Comparison of ENCODE assay signal across 30 cellular contexts in the genomic region with DNA sequence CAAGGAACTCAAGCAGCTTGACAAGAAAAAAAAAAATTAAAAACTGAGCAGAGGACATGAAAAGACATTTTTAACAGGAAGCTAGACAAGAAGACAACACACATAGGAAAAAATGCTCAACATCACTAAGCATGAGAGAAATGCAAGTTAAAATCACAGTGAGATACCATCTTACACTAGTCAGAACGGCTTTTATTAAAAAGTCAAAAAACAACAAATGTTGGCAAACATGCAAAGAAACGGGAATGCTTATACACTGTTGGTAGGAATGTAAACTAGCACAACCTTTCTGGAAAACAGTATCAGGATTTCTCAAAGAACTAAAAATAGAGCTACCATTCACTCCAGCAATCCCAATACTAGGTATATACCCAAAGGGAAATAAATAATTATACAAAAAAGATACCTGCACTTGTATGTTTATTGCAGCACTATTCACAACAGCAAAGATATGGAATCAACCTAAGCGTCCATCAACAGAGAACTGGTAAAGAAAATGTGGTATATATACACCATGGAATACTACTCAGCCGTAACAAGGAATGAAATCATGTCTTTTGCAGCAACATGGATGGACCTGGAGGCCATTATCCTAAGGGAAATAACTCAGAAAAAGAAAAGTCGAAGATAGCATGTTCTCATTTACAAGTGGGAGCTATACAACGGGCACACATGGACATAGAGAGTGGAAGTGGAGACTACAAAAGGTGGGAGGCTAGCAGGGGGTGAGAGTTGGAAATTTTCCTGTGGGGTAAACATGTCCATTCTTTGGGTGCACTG. TPM values are rescaled to one million over a fixed set of nuclear protein-coding genes. Genes with fewer than 3 reads are reported as not detected.
DNase-seq lines count a peak whose midpoint lies in the region; ATAC-seq and TF ChIP-seq lines count a peak whose summit lies in the region.
"Had no signal": no experiment of that assay in that cellular context is flagged by ENCODE, and none has a peak within 500 bp of the region (broad histone marks: within the 10 kb centered on the region; RNA-seq: fewer than 3 reads in every experiment).

No MANE protein-coding gene starts in this region.

- H4K91ac ChIP-seq in neuronal stem cell (ENCODE audit: low read depth, low read length, poor library complexity) = no peak overlapping the region

- H3K4me2 ChIP-seq in OCI-LY1 (ENCODE audit: low read length) = peak overlapping the region; percentile 14; the same call in 1 of the 2 replicates
- H3K4me2 ChIP-seq in neuronal stem cell (ENCODE audit: insufficient read depth, low read length, poor library complexity, severe bottlenecking) = no peak overlapping the region

- H3K4me3 ChIP-seq in cardiac muscle cell (peak overlapping the region; percentile 2), right atrium auricular region (no peak overlapping the region), OCI-LY1 (ENCODE audit: low read depth, low read length, poor library complexity, severe bottlenecking) (no peak overlapping the region), fibroblast of the aortic adventitia (ENCODE audit: low read depth, low read length) (no peak overlapping the region), neuronal stem cell (ENCODE audit: low read length in 2 of 2) (no peak overlapping the region)
- H3K4me3 ChIP-seq: breast epithelium, suprapubic skin had no signal

- no peak for DNase-seq in cardiac muscle cell (ENCODE audit: low read depth in 1 of 2, low spot score in 1 of 2)
- no peak for DNase-seq in right atrium auricular region (ENCODE audit: low spot score)
- peak; percentile 25 for DNase-seq in fibroblast of the aortic adventitia (ENCODE audit: low read depth)
- DNase-seq in NCI-H2227 treated with DMSO at 0.1 percent for 48 hours (lab: John Stamatoyannopoulos, UW) = no peak
- DNase-seq in kidney tubule cell (ENCODE audit: low spot score) = no peak
- DNase-seq in neuronal stem cell (ENCODE audit: low spot score) = no peak
- DNase-seq: activated B cell treated with CpG ODN at 0.5 μM for 24 hours; activated CD4-positive, alpha-beta T cell treated with anti-CD3 and anti-CD28 coated beads, Interleukin-2, amount 50 U/mL, for 1 hour; activated naive CD4-positive, alpha-beta T cell treated with anti-CD3 and anti-CD28 coated beads for 36 hours; amniotic stem cell; BE2C; DMS53; effector memory CD8-positive, alpha-beta T cell; foreskin melanocyte; GF-D8; KG1; left colon; MM.1S; NCI-H2081 treated with DMSO at 0.1 percent for 48 hours; posterior cingulate gyrus; SHP77 treated with DMSO at 0.1 percent for 48 hours; stimulated activated CD4-positive, alpha-beta T cell treated with anti-CD3 and anti-CD28 coated beads, Interleukin-15, amount 100 ng/mL, for 24 hours; stimulated activated naive B cell treated with anti-CD40 and anti-IgM and Interleukin-4, amounts not matched to agents 10 μg/mL and 1 μg/mL and 100 μg/mL, for 72 hours; SW 1271; T1000 had no signal

- H3K14ac ChIP-seq in neuronal stem cell (ENCODE audit: low read length) = no peak overlapping the region

- H3K27ac ChIP-seq in cardiac muscle cell (no peak overlapping the region), right atrium auricular region (no peak overlapping the region), OCI-LY1 (ENCODE audit: low read depth, low read length, poor library complexity, severe bottlenecking) (peak overlapping the region; percentile 79), neuronal stem cell (replicated peaks; ENCODE audit: low read length) (no peak overlapping the region)
- H3K27ac ChIP-seq: breast epithelium, suprapubic skin had no signal

- H3K9me2 ChIP-seq in OCI-LY1 (ENCODE audit: low read depth, low read length) = no peaks in the 10 kb centered on the region

- no peak for TF ChIP-seq CTCF in cardiac muscle cell (IDR thresholded peaks at IDR 0.05; ENCODE audit: low read depth, low read length)
- no peak for TF ChIP-seq CTCF in right atrium auricular region (IDR thresholded peaks at IDR 0.05)
- TF ChIP-seq CTCF in OCI-LY1 (IDR thresholded peaks at IDR 0.05; ENCODE audit: low read length) = no peak
- TF ChIP-seq CTCF in fibroblast of the aortic adventitia (IDR thresholded peaks at IDR 0.05; ENCODE audit: insufficient read depth, low read length) = no peak

- no peak overlapping the region for H2BK120ac ChIP-seq in neuronal stem cell (ENCODE audit: low read depth, low read length)

- H3K4me1 ChIP-seq in cardiac muscle cell (ENCODE audit: low read depth) (peaks cover 57% of the 10 kb centered on the region), right atrium auricular region (peaks cover 0 to 57% of the 10 kb centered on the region in 2 donors), OCI-LY1 (ENCODE audit: insufficient read depth, low read length, severe bottlenecking) (peaks cover 86% of the 10 kb centered on the region), neuronal stem cell (ENCODE audit: control insufficient read depth in 2 of 2, insufficient read depth in 1 of 2, low read depth in 1 of 2, low read length in 2 of 2) (peaks cover 2 to 9% of the 10 kb centered on the region in 2 donors)

- H3K23ac ChIP-seq in neuronal stem cell (ENCODE audit: low read depth, low read length, poor library complexity) = no peak overlapping the region

- no peak overlapping the region for H2BK5ac ChIP-seq in neuronal stem cell (ENCODE audit: low read length)

- no peaks in the 10 kb centered on the region for H3K9me3 ChIP-seq in cardiac muscle cell (ENCODE audit: low read depth)
- no peaks in the 10 kb centered on the region for H3K9me3 ChIP-seq in right atrium auricular region
- no peaks in the 10 kb centered on the region for H3K9me3 ChIP-seq in OCI-LY1 (ENCODE audit: low read length)
- H3K9me3 ChIP-seq in neuronal stem cell (replicated peaks in 1 of 2; ENCODE audit: control insufficient read depth in 2 of 2, insufficient read depth in 1 of 2, low read depth in 1 of 2, low read length in 2 of 2) = no peaks in the 10 kb centered on the region
- H3K9me3 ChIP-seq: BE2C, breast epithelium, suprapubic skin had no signal

- ATAC-seq in GM19455 (IDR thresholded peaks at IDR 0.05; ENCODE audit: unreplicated experiment) = no peak
- ATAC-seq: effector memory CD8-positive, alpha-beta T cell; HCT116; stimulated activated naive B cell treated with anti-CD40 and anti-IgM and Interleukin-4, amounts not matched to agents 10 μg/mL and 1 μg/mL and 100 μg/mL, for 72 hours had no signal

- H2BK15ac ChIP-seq in neuronal stem cell (ENCODE audit: low read length) = no peak overlapping the region

- no peak overlapping the region for H2AFZ ChIP-seq in OCI-LY1 (ENCODE audit: low read length)
- H2AFZ ChIP-seq in neuronal stem cell (ENCODE audit: low read length) = no peak overlapping the region

- peaks cover 81% of the 10 kb centered on the region for H3K79me2 ChIP-seq in OCI-LY1 (ENCODE audit: insufficient read depth, low read length)

- peak overlapping the region; percentile 7; the same call in 1 of the 2 replicates for H3K9ac ChIP-seq in OCI-LY1 (ENCODE audit: low read length)
- no peak overlapping the region for H3K9ac ChIP-seq in neuronal stem cell (ENCODE audit: low read depth, low read length, poor library complexity)

- peaks cover 10% of the 10 kb centered on the region; the same call in 1 of the 2 replicates for H3F3A ChIP-seq in OCI-LY1 (ENCODE audit: insufficient read depth, low read length)

- no peak overlapping the region for H3K18ac ChIP-seq in neuronal stem cell (ENCODE audit: low read length)

- H4K20me1 ChIP-seq in OCI-LY1 (ENCODE audit: insufficient read depth, low read length) = no peaks in the 10 kb centered on the region

- H2BK12ac ChIP-seq in neuronal stem cell (ENCODE audit: low read length) = no peak overlapping the region

- H4K8ac ChIP-seq in neuronal stem cell (ENCODE audit: low read depth, low read length) = no peak overlapping the region

- no peak overlapping the region for H2AK5ac ChIP-seq in neuronal stem cell (ENCODE audit: low read depth, low read length)

- H3K79me1 ChIP-seq in neuronal stem cell (ENCODE audit: low read depth, low read length) = no peaks in the 10 kb centered on the region

- no peak overlapping the region for H3K4ac ChIP-seq in neuronal stem cell (ENCODE audit: low read length)

- H3K27me3 ChIP-seq in cardiac muscle cell (no peaks in the 10 kb centered on the region), right atrium auricular region (no peaks in the 10 kb centered on the region), OCI-LY1 (ENCODE audit: insufficient read depth, low read length) (no peaks in the 10 kb centered on the region), neuronal stem cell (ENCODE audit: control insufficient read depth in 3 of 3, insufficient read depth in 3 of 3, low read depth in 1 of 3, low read length in 3 of 3) (no peaks in the 10 kb centered on the region)
- H3K27me3 ChIP-seq: BE2C, breast epithelium, suprapubic skin had no signal

- WGBS in neuronal stem cell (ENCODE audit: extremely low coverage in 2 of 2, insufficient read length in 2 of 2, insufficient replicate concordance in 1 of 2), 2 donors = no CpG with 5 or more reads among the region's 6 CpGs

- no peaks in the 10 kb centered on the region for H3K36me3 ChIP-seq in cardiac muscle cell
- no peaks in the 10 kb centered on the region for H3K36me3 ChIP-seq in right atrium auricular region
- no peaks in the 10 kb centered on the region for H3K36me3 ChIP-seq in OCI-LY1 (ENCODE audit: insufficient read depth, low read length)
- H3K36me3 ChIP-seq in neuronal stem cell (replicated peaks in 1 of 2; ENCODE audit: control insufficient read depth in 2 of 2, insufficient read depth in 2 of 2, low read length in 2 of 2) = no peaks in the 10 kb centered on the region
- H3K36me3 ChIP-seq: BE2C, breast epithelium, suprapubic skin had no signal

RNA-seq across cellular contexts. Expression of a gene that starts 5.2 kb away (rescaled TPM):
- 149 and 210 TPM in 2 replicates for total RNA-seq in cardiac muscle cell
- 61.9 and 73.3 TPM in 2 replicates for polyA plus RNA-seq in cardiac muscle cell
- total RNA-seq in right atrium auricular region = 10 to 100 TPM; 56.0 to 63.7 TPM
- total RNA-seq in fibroblast of the aortic adventitia (ENCODE audit: low replicate concordance) = 50.0 and 76.9 TPM in 2 replicates
- 20.5 TPM for polyA plus RNA-seq in neuronal stem cell (2013, experiment 1 of 2)
- 20.5 TPM for polyA plus RNA-seq in neuronal stem cell (2013, experiment 2 of 2)
